8 cellular contexts compared by ENCODE assay signal in the genomic region with DNA sequence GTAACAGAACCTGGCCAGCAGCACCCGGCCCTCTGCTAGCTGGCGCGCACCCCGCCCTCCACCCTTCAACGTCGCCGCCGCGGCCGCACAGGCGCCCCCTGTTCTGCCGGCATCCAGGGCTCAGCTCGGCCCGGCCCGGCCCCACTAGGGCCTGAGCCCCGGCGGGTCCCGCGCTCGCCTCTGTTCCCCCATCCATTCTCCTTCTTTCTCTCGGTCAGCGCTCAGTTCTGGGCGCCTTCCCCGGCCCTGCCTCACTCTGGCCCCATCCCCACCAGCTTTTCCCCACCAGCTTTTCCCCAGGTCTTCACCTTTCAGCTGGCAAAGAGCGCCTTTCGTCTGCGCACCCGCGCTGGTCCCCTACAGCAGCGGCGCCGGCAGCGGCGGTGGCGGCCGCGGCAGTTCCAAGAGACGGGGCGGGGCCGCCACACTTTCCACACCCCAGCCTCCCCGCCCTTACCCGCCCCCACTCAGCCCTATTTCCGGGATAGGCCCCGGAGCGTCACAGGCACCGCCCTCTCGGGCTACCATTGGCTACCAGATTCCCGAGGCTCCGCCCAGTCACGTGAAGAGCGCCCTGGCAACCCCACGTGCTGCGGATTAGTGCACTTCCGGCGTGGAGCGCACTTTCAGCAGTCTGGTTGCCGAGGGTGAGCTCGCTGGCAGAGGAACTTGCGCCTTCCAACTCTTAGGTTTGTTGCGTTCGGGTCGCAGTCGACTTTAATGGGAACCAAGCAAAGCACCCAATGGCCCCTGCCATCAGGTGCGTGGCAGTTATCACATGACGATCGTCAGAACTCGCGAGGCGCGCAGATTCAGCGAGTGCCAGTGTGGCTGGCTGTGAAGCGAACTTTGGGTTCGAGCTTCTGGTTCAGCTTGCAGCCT. TPM values are rescaled to one million over a fixed set of nuclear protein-coding genes. Genes with fewer than 3 reads are reported as not detected.
A peak's percentile ranks its signal among the peaks of the same experiment; 100 is the strongest.
DNase-seq lines count a peak whose midpoint lies in the region; ATAC-seq, FAIRE-seq and TF ChIP-seq lines count a peak whose summit lies in the region.

A gene (minus strand): TSS at position 403 of the 882 bp plus-strand sequence. CDS start 831 bp downstream, outside the sequence.

- DNase-seq in AG10803 (ENCODE audit: low read depth) = peak; percentile 94
- DNase-seq in NCI-H460 (ENCODE audit: extremely low read depth, low read depth) = peak; percentile 86
- DNase-seq in activated CD4-positive, alpha-beta T cell treated with anti-CD3 and anti-CD28 coated beads for 48 hours = peak; percentile 97
- DNase-seq in HepG2 (ENCODE audit: low spot score) = peak; percentile 84
- peak; percentile 97 for DNase-seq in stimulated activated CD4-positive, alpha-beta T cell treated with anti-CD3 and anti-CD28 coated beads, Interleukin-2, amount 100 ng/mL, for 4 hours (ENCODE audit: low read depth)

- ATAC-seq in HG03378 (IDR thresholded peaks at IDR 0.05; ENCODE audit: unreplicated experiment) (peak; percentile 79), HepG2 (peak; percentile 95)

- H3K9ac ChIP-seq in HepG2 (ENCODE audit: insufficient read depth, low read depth, low read length) = peak within 1 kb of the TSS; percentile 65

- peak within 1 kb of the TSS; percentile 30 for H2AFZ ChIP-seq in HepG2 (ENCODE audit: low read length)

- peaks cover 36% of the 10 kb centered on the region for H3K27me3 Mint-ChIP-seq in dendritic cell treated with granulocyte-macrophage colony-stimulating factor and Interleukin-4, amounts not matched to agents 40 ng/mL and 50 ng/mL, for 4 days

- no peaks in the 10 kb centered on the region for H3K79me2 ChIP-seq in HepG2 (ENCODE audit: insufficient read depth, low read length)

- no peak for TF ChIP-seq CTCF in AG10803 (conservative IDR thresholded peaks at IDR 0.05; ENCODE audit: low read length)
- 0 out of 2 replicates have a peak, but pooled peaks have one; percentile 6 for TF ChIP-seq CTCF in HepG2 (CRISPR knock-in tag; IDR thresholded peaks at IDR 0.05)

- H4K20me1 ChIP-seq in HepG2 (ENCODE audit: insufficient read depth, low read length) = no peaks in the 10 kb centered on the region

- POLR2A ChIA-PET in HepG2 (lab: Yijun Ruan, JAX) = interaction anchor here (0.9 to 3.0 kb wide), 2 partner anchors 24 to 39 kb away, joined by 3 to 30 read pairs; a partner anchor contains a TSS

- H3K36me3 ChIP-seq in HepG2 (replicated peaks in 1 of 2; ENCODE audit: control insufficient read depth in 1 of 2, insufficient read depth in 2 of 2, low read length in 2 of 2) = no peaks in the 10 kb centered on the region

- TF ChIP-seq EP300 in HepG2 (IDR thresholded peaks at IDR 0.05; ENCODE audit: low read depth in 2 of 2, low read length in 2 of 2) (no peak), HepG2 (CRISPR knock-in tag; IDR thresholded peaks at IDR 0.05; ENCODE audit: borderline replicate concordance) (no peak)

- BruUV-seq in HepG2 (replicated peaks; lab: Mats Ljungman, UMichigan) = no TSS peak

- H3K4me3 ChIP-seq in AG10803 (ENCODE audit: low read length) = peak within 1 kb of the TSS; percentile 78
- H3K4me3 ChIP-seq in HepG2 (replicated peaks in 1 of 3; ENCODE audit: insufficient read depth in 1 of 3, low read depth in 2 of 3, low read length in 3 of 3) = peak within 1 kb of the TSS; percentile 57 to 87 (median 82)

- H3K4me1 ChIP-seq in HepG2 (ENCODE audit: insufficient read depth, low read length) = peaks cover 36% of the 10 kb centered on the region

- 0 out of 2 replicates have a peak, but pooled peaks have one; percentile 5 for TF ChIP-seq RAD21 in HepG2 (CRISPR knock-in tag; IDR thresholded peaks at IDR 0.05)

- in situ Hi-C loops in HepG2 (cut with HindIII; ENCODE audit: extremely low pct_ligation_motif_present, low pct_unique_long_range_greater_than_20kb) = no loop called here

- peaks cover 6% of the 10 kb centered on the region for H3K36me3 Mint-ChIP-seq in dendritic cell treated with granulocyte-macrophage colony-stimulating factor and Interleukin-4, amounts not matched to agents 40 ng/mL and 50 ng/mL, for 4 days (ENCODE audit: low read depth)

- 32% methylated on average over 49 of the region's 73 CpGs for WGBS in HepG2 (ENCODE audit: low lambda C conversion rate)

- peaks cover 5% of the 10 kb centered on the region for H3K4me1 Mint-ChIP-seq in dendritic cell treated with granulocyte-macrophage colony-stimulating factor and Interleukin-4, amounts not matched to agents 40 ng/mL and 50 ng/mL, for 4 days (ENCODE audit: low read depth)

- intact Hi-C loops in dendritic cell treated with granulocyte-macrophage colony-stimulating factor and Interleukin-4, amounts not matched to agents 40 ng/mL and 50 ng/mL, for 4 days (cut with micrococcal nuclease) = loop anchor here (5.0 kb wide), 1 partner anchor 41 kb away; no protein-coding TSS in a partner anchor
- intact Hi-C loops in HepG2 (cut with micrococcal nuclease; ENCODE audit: unreplicated experiment) = loop anchor here (2.0 kb wide), 1 partner anchor 40 kb away; no protein-coding TSS in a partner anchor

- no peak within 1 kb of the TSS for H3K27ac ChIP-seq in HepG2 (ENCODE audit: extremely low read length, insufficient read depth, low read length)

- CTCF ChIA-PET in HepG2 (lab: Yijun Ruan, JAX; ENCODE audit: low intra/inter-chr PET ratio, low total read pairs) = no interaction called here

- FAIRE-seq in HepG2 (lab: Jason Lieb, UNC) = peak; percentile 30

- peak within 1 kb of the TSS; percentile 85 for H3K27ac Mint-ChIP-seq in dendritic cell treated with granulocyte-macrophage colony-stimulating factor and Interleukin-4, amounts not matched to agents 40 ng/mL and 50 ng/mL, for 4 days

- peak within 1 kb of the TSS; percentile 95 for H3K4me2 ChIP-seq in HepG2 (ENCODE audit: low read depth, low read length)

- H3K4me3 Mint-ChIP-seq in dendritic cell treated with granulocyte-macrophage colony-stimulating factor and Interleukin-4, amounts not matched to agents 40 ng/mL and 50 ng/mL, for 4 days = peak within 1 kb of the TSS; percentile 98

- TF ChIP-seq POLR2A in GM19193 (IDR thresholded peaks at IDR 0.05; ENCODE audit: extremely low read depth, insufficient read depth, insufficient read length) (peak; percentile 44), HepG2 (IDR thresholded peaks at IDR 0.05; ENCODE audit: insufficient read depth in 1 of 2, low read depth in 2 of 2, low read length in 2 of 2) (peak; percentile 15 to 28; a peak in 1 of 4 replicates)

- H3K9me3 ChIP-seq in HepG2 (ENCODE audit: low read length) = peaks cover 8% of the 10 kb centered on the region

- H3K27me3 ChIP-seq in HepG2 (ENCODE audit: control insufficient read depth in 1 of 2, insufficient read depth in 2 of 2, low read length in 2 of 2) = no peaks in the 10 kb centered on the region

- peaks cover 18% of the 10 kb centered on the region for H3K9me3 Mint-ChIP-seq in dendritic cell treated with granulocyte-macrophage colony-stimulating factor and Interleukin-4, amounts not matched to agents 40 ng/mL and 50 ng/mL, for 4 days

TF ChIP-seq in HepG2, 621 proteins besides CTCF, POLR2A, EP300 and RAD21 (continues in another document):
- peak; percentile 67; the same call in 1 of the 2 replicates for TF ChIP-seq ZNF598 (CRISPR knock-in tag; IDR thresholded peaks at IDR 0.05; ENCODE audit: borderline replicate concordance)
- peak; percentile 30; the same call in 1 of the 2 replicates for TF ChIP-seq BRD4 (CRISPR knock-in tag; IDR thresholded peaks at IDR 0.05)
- TF ChIP-seq RFXAP (CRISPR knock-in tag; IDR thresholded peaks at IDR 0.05; ENCODE audit: borderline replicate concordance) = no peak
- TF ChIP-seq ZNF251 (CRISPR knock-in tag; IDR thresholded peaks at IDR 0.05) = no peak
- peak; percentile 96 for TF ChIP-seq HNRNPLL (IDR thresholded peaks at IDR 0.05; ENCODE audit: low read depth, low read length, poor library complexity, severe bottlenecking)
- TF ChIP-seq ZNF749 (CRISPR knock-in tag; IDR thresholded peaks at IDR 0.05; ENCODE audit: borderline replicate concordance) = no peak; the same call in 1 of the 2 replicates
- TF ChIP-seq RCOR2 (CRISPR knock-in tag; IDR thresholded peaks at IDR 0.05) = 0 out of 2 replicates have a peak, but pooled peaks have one; percentile 47
- TF ChIP-seq KAT7 (CRISPR knock-in tag; IDR thresholded peaks at IDR 0.05; ENCODE audit: borderline replicate concordance) = no peak; the same call in 1 of the 2 replicates
- no peak for TF ChIP-seq MTA3 (CRISPR knock-in tag; IDR thresholded peaks at IDR 0.05)
- TF ChIP-seq ELF3 (CRISPR knock-in tag; IDR thresholded peaks at IDR 0.05) = 0 out of 2 replicates have a peak, but pooled peaks have one; percentile 29
- peak; percentile 54; the same call in 1 of the 2 replicates for TF ChIP-seq HDAC2 (CRISPR knock-in tag; IDR thresholded peaks at IDR 0.05)

RNA-seq across cellular contexts. Expression of the gene that starts here (rescaled TPM):
- 9.0 and 9.3 TPM in 2 replicates for total RNA-seq in NCI-H460 (2014; rRNA removed; shearing (Covaris generic))
- polyA plus RNA-seq in NCI-H460 (2014; cell fraction: nucleus; rRNA removed) = 2.5 and 5.7 TPM in 2 replicates
- total RNA-seq in HepG2 (2016; rRNA removed; fragmentation: Illumina TruSeq; extraction: Trizol) = 9.4 and 17.1 TPM in 2 replicates
- 4.8 and 6.7 TPM in 2 replicates for total RNA-seq in HepG2 (2016; cell fraction: cytosol; rRNA removed; fragmentation: Illumina TruSeq; extraction: Trizol; ENCODE audit: low read depth)
- 10.2 and 16.1 TPM in 2 replicates for total RNA-seq in HepG2 (2016; cell fraction: insoluble cytoplasmic fraction; rRNA removed; fragmentation: Illumina TruSeq; extraction: Trizol)
- 10.1 and 11.5 TPM in 2 replicates for total RNA-seq in HepG2 (2016; cell fraction: membrane; rRNA removed; fragmentation: Illumina TruSeq; extraction: Trizol)
- total RNA-seq in HepG2 (2016; cell fraction: nucleus; rRNA removed; fragmentation: Illumina TruSeq; extraction: Trizol) = 1.7 and 4.2 TPM in 2 replicates
- 3.5 and 4.7 TPM in 2 replicates for polyA plus RNA-seq in HepG2 (2011; rRNA removed)
- 2.7 and 2.9 TPM in 2 replicates for polyA plus RNA-seq in HepG2 (2011; cell fraction: cytosol; rRNA removed)
- polyA plus RNA-seq in HepG2 (2011; cell fraction: nucleus; rRNA removed) = 0.97 and 1.3 TPM in 2 replicates
- 3.9 and 4.9 TPM in 2 replicates for polyA plus RNA-seq in HepG2 (2012)
- 6.6 and 7.3 TPM in 2 replicates for polyA plus RNA-seq in HepG2 (2016; cell fraction: cytosol; fragmentation: Illumina TruSeq; extraction: Trizol; ENCODE audit: low read depth)
- 11.9 and 12.3 TPM in 2 replicates for polyA plus RNA-seq in HepG2 (2016; cell fraction: insoluble cytoplasmic fraction; fragmentation: Illumina TruSeq; extraction: Trizol; ENCODE audit: low read depth)
- polyA plus RNA-seq in HepG2 (2016; cell fraction: membrane; fragmentation: Illumina TruSeq; extraction: Trizol; ENCODE audit: low read depth) = 6.7 and 7.0 TPM in 2 replicates
- polyA plus RNA-seq in HepG2 (2016; cell fraction: nucleus; fragmentation: Illumina TruSeq; extraction: Trizol; ENCODE audit: insufficient read depth, low read depth) = 7.2 and 8.5 TPM in 2 replicates
- 4.2 and 9.9 TPM in 2 replicates for polyA minus RNA-seq in HepG2 (2011; rRNA and poly(A)+ RNA removed; ENCODE audit: low replicate concordance)
- 1.7 and 2.8 TPM in 2 replicates for polyA minus RNA-seq in HepG2 (2011; cell fraction: cytosol; rRNA and poly(A)+ RNA removed)
- polyA minus RNA-seq in HepG2 (2011; cell fraction: nucleus; rRNA and poly(A)+ RNA removed) = 3.9 and 4.7 TPM in 2 replicates
